8 cellular contexts compared by ENCODE assay signal in genomic region chr11:95149659-95150294, GRCh38.
DNase-seq lines count a peak whose midpoint lies in the region; ATAC-seq and TF ChIP-seq lines count a peak whose summit lies in the region.

No MANE protein-coding gene starts in this region.

- H3K4me1 Mint-ChIP-seq in activated CD8-positive, alpha-beta T cell treated with anti-CD3 and anti-CD28 coated beads, Interleukin-2, amount 10 ng/mL, durations not matched to agents 7 days and 5 days (ENCODE audit: low read depth): peaks cover 38% of the 10 kb centered on the region

- H3K27me3 ChIP-seq in right atrium auricular region: no peaks in the 10 kb centered on the region

- H3K27ac ChIP-seq in right atrium auricular region: peak overlapping the region; percentile 86 to 91

- H3K9me3 Mint-ChIP-seq in activated CD8-positive, alpha-beta T cell treated with anti-CD3 and anti-CD28 coated beads, Interleukin-2, amount 10 ng/mL, durations not matched to agents 7 days and 5 days (ENCODE audit: insufficient read depth): no peaks in the 10 kb centered on the region

- CTCF ChIA-PET in activated CD8-positive, alpha-beta T cell treated with anti-CD3 and anti-CD28 coated beads, Interleukin-2, amount 10 ng/mL, durations not matched to agents 7 days and 5 days (lab: Charles Lee): interaction anchor here (1.0 to 14.7 kb wide), 7 partner anchors 9 to 640 kb away, joined by 4 to 362 read pairs (median 107); partner anchors contain the start of genes CEP57, ENDOD1, FAM76B and SRSF8

- H3K27me3 Mint-ChIP-seq in activated CD8-positive, alpha-beta T cell treated with anti-CD3 and anti-CD28 coated beads, Interleukin-2, amount 10 ng/mL, durations not matched to agents 7 days and 5 days (ENCODE audit: low read depth): peaks cover 15% of the 10 kb centered on the region

- peaks cover 0 to 30% of the 10 kb centered on the region in 2 donors for H3K4me1 ChIP-seq in right atrium auricular region

- no peaks in the 10 kb centered on the region for H3K9me3 ChIP-seq in right atrium auricular region

- no peaks in the 10 kb centered on the region for H3K36me3 ChIP-seq in right atrium auricular region

- peak overlapping the region; percentile 82 for H3K4me3 Mint-ChIP-seq in activated CD8-positive, alpha-beta T cell treated with anti-CD3 and anti-CD28 coated beads, Interleukin-2, amount 10 ng/mL, durations not matched to agents 7 days and 5 days

- intact Hi-C loops in posterior cingulate gyrus (cut with DNase I): loop anchor here (2.0 to 10.0 kb wide), 6 partner anchors 55 to 527 kb away; partner anchors contain the start of genes CWC15, KDM4D and SESN3

- H3K36me3 Mint-ChIP-seq in activated CD8-positive, alpha-beta T cell treated with anti-CD3 and anti-CD28 coated beads, Interleukin-2, amount 10 ng/mL, durations not matched to agents 7 days and 5 days (ENCODE audit: low read depth): no peaks in the 10 kb centered on the region

- no peak for DNase-seq in activated CD8-positive, alpha-beta T cell treated with anti-CD3 and anti-CD28 coated beads, Interleukin-2, amount 10 ng/mL, durations not matched to agents 7 days and 5 days
- DNase-seq in right atrium auricular region (ENCODE audit: low spot score) (no peak), posterior cingulate gyrus (peak; percentile 41 to 96 (median 70)), NOMO-1 treated with dmso at 0.1 percent for 144 hours (lab: John Stamatoyannopoulos, UW; ENCODE audit: unreplicated experiment) (no peak)
- DNase-seq in stimulated activated CD4-positive, alpha-beta T cell treated with anti-CD3 and anti-CD28 coated beads, Interleukin-2, amount 100 ng/mL, for 48 hours: no peak

- H3K27ac Mint-ChIP-seq in activated CD8-positive, alpha-beta T cell treated with anti-CD3 and anti-CD28 coated beads, Interleukin-2, amount 10 ng/mL, durations not matched to agents 7 days and 5 days: peak overlapping the region; percentile 91

- peak overlapping the region; percentile 56 for H3K4me3 ChIP-seq in GM12875 (ENCODE audit: low read depth, low read length)
- peak overlapping the region; percentile 53 to 67 for H3K4me3 ChIP-seq in right atrium auricular region

- no peak for TF ChIP-seq CTCF in GM12875 (IDR thresholded peaks at IDR 0.05; ENCODE audit: borderline replicate concordance, insufficient read depth, low read depth, low read length)
- no peak for TF ChIP-seq CTCF in right atrium auricular region (IDR thresholded peaks at IDR 0.05)

- ATAC-seq in activated CD8-positive, alpha-beta T cell treated with anti-CD3 and anti-CD28 coated beads, Interleukin-2, amount 10 ng/mL, durations not matched to agents 7 days and 5 days: no peak
- ATAC-seq in HG03432 (IDR thresholded peaks at IDR 0.05; ENCODE audit: unreplicated experiment): no peak
- ATAC-seq in HG03571 (IDR thresholded peaks at IDR 0.05; ENCODE audit: unreplicated experiment): no peak

- POLR2A ChIA-PET in activated CD8-positive, alpha-beta T cell treated with anti-CD3 and anti-CD28 coated beads, Interleukin-2, amount 10 ng/mL, durations not matched to agents 7 days and 5 days (lab: Charles Lee): interaction anchor here (0.6 to 5.8 kb wide), 6 partner anchors 12 to 640 kb away, joined by 3 to 37 read pairs (median 6); partner anchors contain the start of genes CEP57, ENDOD1, FAM76B and SRSF8

Comparison
In these comparisons a context has a peak if more than half of its experiments do, and no peak if none do; other contexts are left out.
1. DNase-seq: peak in posterior cingulate gyrus (10 of 10); none in activated CD8-positive, alpha-beta T cell treated with anti-CD3 and anti-CD28 coated beads, Interleukin-2, amount 10 ng/mL, durations not matched to agents 7 days and 5 days (single experiment), right atrium auricular region (single experiment), NOMO-1 treated with dmso at 0.1 percent for 144 hours (single experiment) and stimulated activated CD4-positive, alpha-beta T cell treated with anti-CD3 and anti-CD28 coated beads, Interleukin-2, amount 100 ng/mL, for 48 hours (0 of 2).